In the genomic region with DNA sequence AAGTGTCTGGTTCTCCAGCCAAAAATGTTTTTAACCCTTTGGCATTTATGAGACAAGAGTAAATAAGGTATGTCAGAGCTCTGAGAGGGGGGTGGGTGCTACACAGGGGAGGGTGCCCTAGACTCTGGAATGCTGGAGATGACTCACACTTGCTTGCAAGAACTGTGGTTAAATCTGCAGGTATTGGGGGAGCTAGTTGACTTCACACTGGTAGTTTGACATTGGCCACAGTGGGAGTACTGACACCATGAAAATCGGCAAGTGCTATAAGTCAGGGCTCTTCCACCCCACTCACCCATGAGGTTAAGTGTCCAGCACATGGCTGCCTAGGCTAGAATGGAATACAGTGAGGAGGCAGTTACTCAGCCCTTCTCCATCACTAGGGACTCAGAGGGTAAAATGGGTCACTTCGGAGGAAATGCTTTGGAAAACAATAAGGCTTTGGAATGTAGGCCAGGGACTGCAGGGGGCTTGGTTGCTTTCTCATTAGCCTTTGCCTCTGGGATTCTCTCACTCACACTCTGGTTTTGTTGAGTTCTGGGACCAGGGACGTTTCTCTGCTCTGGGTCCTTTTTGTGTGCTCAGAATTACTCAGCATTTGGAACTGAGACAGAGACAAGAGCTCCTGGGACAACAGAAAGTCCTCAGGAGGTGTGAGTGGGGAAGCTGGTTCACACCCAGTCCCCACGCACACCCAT, we compare ENCODE assay signal across 12 cellular contexts.
A peak's percentile ranks its signal among the peaks of the same experiment; 100 is the strongest.
DNase-seq lines count a peak whose midpoint lies in the region; ATAC-seq and TF ChIP-seq lines count a peak whose summit lies in the region.
"Had no signal": no experiment of that assay in that cellular context is flagged by ENCODE, and none has a peak within 500 bp of the region (broad histone marks: within the 10 kb centered on the region; RNA-seq: fewer than 3 reads in every experiment).

No MANE protein-coding gene starts in this region.

- BruUV-seq in A673 (replicated peaks; lab: Mats Ljungman, UMichigan), result no TSS peak

- CTCF ChIA-PET in A673 (lab: Charles Lee), result no interaction called here

- peak in 3 of 4 donors; percentile 3 to 17 (median 9) for ATAC-seq in heart left ventricle

- H3K9me3 ChIP-seq in heart left ventricle (peaks cover 0 to 5% (median 1%) of the 10 kb centered on the region in 12 donors), A673 (ENCODE audit: low read depth, low read length, poor library complexity, severe bottlenecking) (no peaks in the 10 kb centered on the region), adrenal gland (replicated peaks in 1 of 3) (no peaks in the 10 kb centered on the region)
- H3K9me3 ChIP-seq: Caco-2 had no signal

- no peak for TF ChIP-seq CTCF in VCaP (conservative IDR thresholded peaks at IDR 0.05)
- TF ChIP-seq CTCF in heart left ventricle (IDR thresholded peaks at IDR 0.05), result no peak
- no peak for TF ChIP-seq CTCF in A673 (conservative IDR thresholded peaks at IDR 0.05; ENCODE audit: low read depth, low read length)
- TF ChIP-seq CTCF in adrenal gland (IDR thresholded peaks at IDR 0.05), result no peak

- peaks cover 0 to 47% (median 37%) of the 10 kb centered on the region in 12 donors for H3K4me1 ChIP-seq in heart left ventricle
- H3K4me1 ChIP-seq in A673 (ENCODE audit: insufficient read depth, low read length, poor library complexity, severe bottlenecking), result no peaks in the 10 kb centered on the region
- H3K4me1 ChIP-seq in adrenal gland (replicated peaks in 1 of 2), result no peaks in the 10 kb centered on the region
- H3K4me1 ChIP-seq: Caco-2 had no signal

- in situ Hi-C loops in G401 (cut with HindIII; ENCODE audit: low sequenced_read_pairs), result no loop called here

- TF ChIP-seq POLR2A in heart left ventricle (IDR thresholded peaks at IDR 0.05) (no peak), adrenal gland (IDR thresholded peaks at IDR 0.05) (no peak)

- peak overlapping the region; percentile 76 for H3K27ac ChIP-seq in VCaP
- peak overlapping the region in 11 of 12 donors; percentile 3 to 71 (median 60) for H3K27ac ChIP-seq in heart left ventricle
- H3K27ac ChIP-seq in A673 (ENCODE audit: low read depth, low read length, poor library complexity, severe bottlenecking), result no peak overlapping the region
- H3K27ac ChIP-seq in adrenal gland, result no peak overlapping the region
- H3K27ac ChIP-seq: SK-N-MC had no signal

- POLR2A ChIA-PET in A673 (lab: Charles Lee; ENCODE audit: low non-redundant PET), result no interaction called here

- intact Hi-C loops in heart left ventricle (cut with DNase I) (loop anchor here in 3 of 10 donors (5.0 to 10.0 kb wide), 3 partner anchors 86 to 316 kb away; a partner anchor contains a TSS), A673 (cut with micrococcal nuclease; ENCODE audit: unreplicated experiment) (no loop called here), adrenal gland (cut with DNase I) (no loop called here)

- H3K27me3 ChIP-seq in heart left ventricle (peaks cover 0 to 3% (median 0%) of the 10 kb centered on the region in 9 donors), A673 (replicated peaks; ENCODE audit: insufficient read depth, low read depth, low read length, poor library complexity) (peaks cover 55% of the 10 kb centered on the region), adrenal gland (no peaks in the 10 kb centered on the region)

- DNase-seq in G401 (ENCODE audit: low spot score) (peak; percentile 14), heart left ventricle (no peak), renal cortical epithelial cell (ENCODE audit: low read depth) (peak; percentile 77), A673 (ENCODE audit: low spot score) (no peak), DMS 273 (lab: John Stamatoyannopoulos, UW; ENCODE audit: unreplicated experiment) (no peak), globus pallidus (ENCODE audit: low spot score) (no peak), adrenal gland (no peak)
- DNase-seq: effector CD4-positive, alpha-beta T cell; NCI-H1417 treated with DMSO at 0.1 percent for 48 hours had no signal

- 35 to 58% (median 40%) methylated on average over 4 of the region's 4 CpGs for WGBS in heart left ventricle, 4 donors
- 42 to 46% (median 45%) methylated on average over 4 of the region's 4 CpGs for WGBS in adrenal gland, 4 donors

- H3K36me3 ChIP-seq in heart left ventricle (no peaks in the 10 kb centered on the region), A673 (ENCODE audit: insufficient read depth, low read length, poor library complexity, severe bottlenecking) (no peaks in the 10 kb centered on the region), adrenal gland (replicated peaks in 1 of 2) (no peaks in the 10 kb centered on the region)

- H3K4me3 ChIP-seq in heart left ventricle (no peak overlapping the region), A673 (ENCODE audit: low read depth, low read length, poor library complexity, severe bottlenecking) (no peak overlapping the region), adrenal gland (no peak overlapping the region)
- H3K4me3 ChIP-seq: SK-N-MC had no signal

Comparison
In these comparisons a context has a peak if more than half of its experiments do, and no peak if none do; other contexts are left out.
1. DNase-seq: peak in G401 (single experiment) and renal cortical epithelial cell (single experiment); none in heart left ventricle (0 of 5), A673 (single experiment), DMS 273 (single experiment), globus pallidus (single experiment) and adrenal gland (0 of 7).
2. H3K27ac ChIP-seq: peak in VCaP (single experiment) and heart left ventricle (11 of 12); none in A673 (single experiment) and adrenal gland (0 of 5).